ENCODE assay signal across 8 cellular contexts in the genomic region with DNA sequence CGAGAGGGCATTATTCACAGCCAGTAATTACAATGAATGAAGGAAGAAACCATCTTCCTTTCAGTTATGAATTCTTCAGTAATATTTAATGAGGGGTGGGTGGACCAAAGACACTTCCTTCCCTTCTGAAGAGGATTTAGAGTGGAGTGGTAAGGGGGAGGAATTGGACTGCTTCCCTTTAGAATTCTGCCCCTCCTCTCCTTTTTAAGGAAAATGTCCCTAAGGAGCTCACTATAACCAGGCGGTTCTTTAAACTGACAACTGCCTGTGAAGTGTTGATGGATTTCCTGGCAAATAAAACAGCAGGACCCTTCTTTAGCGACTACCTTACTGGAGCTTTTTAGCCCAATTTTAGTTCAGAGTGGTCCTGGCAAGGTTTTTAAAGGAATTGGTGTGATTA.
DNase-seq lines count a peak whose midpoint lies in the region; ATAC-seq and TF ChIP-seq lines count a peak whose summit lies in the region.

No MANE protein-coding gene starts in this region.

- no peaks in the 10 kb centered on the region for H3K27me3 ChIP-seq in esophagus (ENCODE audit: control insufficient read depth in 1 of 2, insufficient read depth in 2 of 2, low read length in 2 of 2)

- CTCF ChIA-PET in OCI-LY7 (lab: Charles Lee; ENCODE audit: unreplicated experiment), result interaction anchor here (1.2 kb wide), 1 partner anchor 16 kb away, joined by 4 read pairs; no protein-coding TSS in a partner anchor

- H3K27ac ChIP-seq in OCI-LY7 (ENCODE audit: low read depth, low read length, poor library complexity, severe bottlenecking) (peak overlapping the region; percentile 93), esophagus (ENCODE audit: low read depth in 2 of 2, low read length in 1 of 2) (peak overlapping the region; percentile 82), skin epidermis (peak overlapping the region in 19 of 21 experiments; percentile 16 to 88 (median 61))

- DNase-seq in NCI-H146 treated with DMSO at 0.1 percent for 48 hours (lab: John Stamatoyannopoulos, UW; ENCODE audit: unreplicated experiment) (peak; percentile 49), NCI-H146 (lab: John Stamatoyannopoulos, UW) (no peak), OCI-LY7 (ENCODE audit: low spot score) (no peak), NK-92 (lab: John Stamatoyannopoulos, UW; ENCODE audit: unreplicated experiment) (no peak), iPS-NIHi11 (ENCODE audit: low spot score) (no peak)

- H2AFZ ChIP-seq in OCI-LY7 (ENCODE audit: low read length), result peak overlapping the region; percentile 64; the same call in 1 of the 2 replicates

- H3K9me3 ChIP-seq in OCI-LY7 (ENCODE audit: low read length) (no peaks in the 10 kb centered on the region), esophagus (ENCODE audit: control insufficient read depth in 2 of 2, insufficient read depth in 1 of 2, low read depth in 1 of 2, low read length in 1 of 2) (no peaks in the 10 kb centered on the region)

- WGBS in esophagus, 2 donors, result 36 to 46% methylated on average over 3 of the region's 3 CpGs

- no peaks in the 10 kb centered on the region for H3K36me3 ChIP-seq in OCI-LY7 (ENCODE audit: insufficient read depth, low read length)
- H3K36me3 ChIP-seq in esophagus (ENCODE audit: control insufficient read depth in 2 of 2, insufficient read depth in 2 of 2, low read length in 1 of 2), result no peaks in the 10 kb centered on the region

- H3K4me1 ChIP-seq in OCI-LY7 (ENCODE audit: insufficient read depth, low read length, poor library complexity, severe bottlenecking), result peaks cover 76% of the 10 kb centered on the region
- peaks cover 0 to 13% of the 10 kb centered on the region in 2 donors for H3K4me1 ChIP-seq in esophagus (ENCODE audit: control insufficient read depth in 2 of 2, insufficient read depth in 2 of 2, low read length in 1 of 2)

- H4K20me1 ChIP-seq in OCI-LY7 (ENCODE audit: insufficient read depth, low read length), result no peaks in the 10 kb centered on the region

- BruUV-seq in OCI-LY7 (replicated peaks; lab: Mats Ljungman, UMichigan), result TSS peak; percentile 88

- no peak for ATAC-seq in HG03521 (IDR thresholded peaks at IDR 0.05; ENCODE audit: unreplicated experiment)

- intact Hi-C loops in OCI-LY7 (cut with micrococcal nuclease; ENCODE audit: unreplicated experiment), result loop anchor here (1.0 to 5.0 kb wide), 3 partner anchors 8 to 167 kb away; partner anchors contain the start of genes CCDC138 and RANBP2

- H3K4me2 ChIP-seq in OCI-LY7 (ENCODE audit: low read length), result peak overlapping the region; percentile 72

- TF ChIP-seq CTCF in OCI-LY7 (conservative IDR thresholded peaks at IDR 0.05; ENCODE audit: low read length), result no peak

- H3K4me3 ChIP-seq in OCI-LY7 (ENCODE audit: low read depth, low read length, poor library complexity, severe bottlenecking), result peak overlapping the region; percentile 71
- no peak overlapping the region for H3K4me3 ChIP-seq in esophagus (ENCODE audit: low read depth in 1 of 2, low read length in 2 of 2)
- H3K4me3 ChIP-seq in skin epidermis, result no peak overlapping the region

- no peaks in the 10 kb centered on the region for H3K9me2 ChIP-seq in OCI-LY7 (ENCODE audit: insufficient read depth, low read length)

- H3K79me2 ChIP-seq in OCI-LY7 (ENCODE audit: insufficient read depth, low read depth, low read length), result peaks cover 73% of the 10 kb centered on the region

- POLR2A ChIA-PET in OCI-LY7 (lab: Charles Lee), result interaction anchor here (0.6 to 19.3 kb wide), 6 partner anchors 7 to 34 kb away, joined by 3 to 356 read pairs (median 6); no protein-coding TSS in a partner anchor
